Comparison of ENCODE assay signal across 8 cellular contexts in genomic region chr16:361872-362701, GRCh38. TPM values are rescaled to one million over a fixed set of nuclear protein-coding genes. Genes with fewer than 3 reads are reported as not detected.
DNase-seq lines count a peak whose midpoint lies in the region; ATAC-seq and TF ChIP-seq lines count a peak whose summit lies in the region.

No MANE protein-coding gene starts in this region.

- peak; percentile 75 for DNase-seq in DMS53 treated with DMSO at 0.1 percent for 48 hours (lab: John Stamatoyannopoulos, UW; ENCODE audit: unreplicated experiment)
- peak; percentile 89 for DNase-seq in NCI-H82 (lab: John Stamatoyannopoulos, UW)
- DNase-seq in activated CD8-positive, alpha-beta T cell treated with anti-CD3 and anti-CD28 coated beads for 36 hours, result peak; percentile 84
- DNase-seq in effector memory CD4-positive, alpha-beta T cell, result peak; percentile 40 to 58 (median 48)
- DNase-seq in mesendoderm, result peak; percentile 84
- peak; percentile 44 for DNase-seq in stimulated activated CD8-positive, alpha-beta memory T cell treated with anti-CD3 and anti-CD28 coated beads, Interleukin-4, amount 100 ng/mL, for 4 hours (ENCODE audit: low read depth in 2 of 2, low spot score in 1 of 2)

- no CpG with 5 or more reads among the region's 30 CpGs for WGBS in mesendoderm (ENCODE audit: extremely low coverage, insufficient coverage, low lambda C conversion rate)

- no peak overlapping the region for H3K4ac ChIP-seq in mesendoderm (ENCODE audit: low read depth, low read length)

- H2AK5ac ChIP-seq in mesendoderm (ENCODE audit: low read length), result no peak overlapping the region

- intact Hi-C loops in activated CD8-positive, alpha-beta T cell treated with anti-CD3 and anti-CD28 coated beads for 36 hours (cut with micrococcal nuclease), result no loop called here

- H3K4me1 ChIP-seq in effector memory CD4-positive, alpha-beta T cell (ENCODE audit: control insufficient read depth, insufficient read depth, low read length, poor library complexity, severe bottlenecking), result peaks cover 12% of the 10 kb centered on the region
- H3K4me1 ChIP-seq in mesendoderm (ENCODE audit: control insufficient read depth, low read depth, low read length), result no peaks in the 10 kb centered on the region

- H3K27ac ChIP-seq in effector memory CD4-positive, alpha-beta T cell (ENCODE audit: insufficient read depth, low read length, poor library complexity, severe bottlenecking), result no peak overlapping the region
- no peak overlapping the region for H3K27ac ChIP-seq in mesendoderm (ENCODE audit: low read depth, low read length)

- H4K8ac ChIP-seq in mesendoderm (ENCODE audit: low read depth, low read length), result no peak overlapping the region

- peak overlapping the region; percentile 42 for H3K56ac ChIP-seq in mesendoderm (ENCODE audit: low read length)

- no peak overlapping the region for H3K18ac ChIP-seq in mesendoderm (ENCODE audit: low read length)

- no peak overlapping the region for H3K9ac ChIP-seq in mesendoderm (ENCODE audit: low read length)

- POLR2A ChIA-PET in activated CD8-positive, alpha-beta T cell treated with anti-CD3 and anti-CD28 coated beads for 36 hours (lab: Charles Lee), result interaction anchor here (0.9 to 1.3 kb wide), 3 partner anchors 10 to 245 kb away, joined by 3 to 5 read pairs (median 3); partner anchors contain the start of gene AXIN1

- H3K4me2 ChIP-seq in mesendoderm (ENCODE audit: low read length), result no peak overlapping the region

- no peaks in the 10 kb centered on the region for H3K9me3 ChIP-seq in effector memory CD4-positive, alpha-beta T cell (ENCODE audit: control insufficient read depth, low read length)

- no peak overlapping the region for H3K27ac Mint-ChIP-seq in activated CD8-positive, alpha-beta T cell treated with anti-CD3 and anti-CD28 coated beads for 36 hours

- no peak overlapping the region for H3K4me3 Mint-ChIP-seq in activated CD8-positive, alpha-beta T cell treated with anti-CD3 and anti-CD28 coated beads for 36 hours

- H3K36me3 ChIP-seq in effector memory CD4-positive, alpha-beta T cell (ENCODE audit: control insufficient read depth, insufficient read depth, low read length), result peaks cover 7% of the 10 kb centered on the region
- no peaks in the 10 kb centered on the region for H3K36me3 ChIP-seq in mesendoderm (ENCODE audit: control insufficient read depth, insufficient read depth, low read length)

- no peaks in the 10 kb centered on the region for H3K27me3 Mint-ChIP-seq in activated CD8-positive, alpha-beta T cell treated with anti-CD3 and anti-CD28 coated beads for 36 hours

- H2BK120ac ChIP-seq in mesendoderm (ENCODE audit: low read depth, low read length), result no peak overlapping the region

- no peak overlapping the region for H2BK15ac ChIP-seq in mesendoderm (replicated peaks; ENCODE audit: low read depth)

- no peak overlapping the region for H2BK5ac ChIP-seq in mesendoderm (ENCODE audit: low read length)

- peak; percentile 86 for TF ChIP-seq CTCF in activated CD8-positive, alpha-beta T cell treated with anti-CD3 and anti-CD28 coated beads for 36 hours (IDR thresholded peaks at IDR 0.05)

- ATAC-seq in HG03175 (IDR thresholded peaks at IDR 0.05; ENCODE audit: unreplicated experiment) (peak; percentile 50), HG03354 (IDR thresholded peaks at IDR 0.05; ENCODE audit: poor library complexity, severe bottlenecking, unreplicated experiment) (no peak)
- peak; percentile 93 for ATAC-seq in activated CD8-positive, alpha-beta T cell treated with anti-CD3 and anti-CD28 coated beads for 36 hours

- peaks cover 6% of the 10 kb centered on the region for H3K4me1 Mint-ChIP-seq in activated CD8-positive, alpha-beta T cell treated with anti-CD3 and anti-CD28 coated beads for 36 hours (ENCODE audit: low read depth)

- no peaks in the 10 kb centered on the region for H3K9me3 Mint-ChIP-seq in activated CD8-positive, alpha-beta T cell treated with anti-CD3 and anti-CD28 coated beads for 36 hours

- no peaks in the 10 kb centered on the region for H3K79me2 ChIP-seq in mesendoderm (ENCODE audit: control insufficient read depth, insufficient read depth, low read length)

- no peak overlapping the region for H3K4me3 ChIP-seq in effector memory CD4-positive, alpha-beta T cell (ENCODE audit: insufficient read depth, low read depth, low read length, poor library complexity, severe bottlenecking)
- H3K4me3 ChIP-seq in mesendoderm (ENCODE audit: low read length), result no peak overlapping the region

- no peak overlapping the region for H3K23ac ChIP-seq in mesendoderm (ENCODE audit: low read length)

- H3K36me3 Mint-ChIP-seq in activated CD8-positive, alpha-beta T cell treated with anti-CD3 and anti-CD28 coated beads for 36 hours (ENCODE audit: low read depth), result peaks cover 2% of the 10 kb centered on the region

- H4K5ac ChIP-seq in mesendoderm (ENCODE audit: low read length), result no peak overlapping the region

- no peaks in the 10 kb centered on the region for H3K27me3 ChIP-seq in effector memory CD4-positive, alpha-beta T cell (replicated peaks; ENCODE audit: control insufficient read depth, insufficient read depth, low read length, poor library complexity, severe bottlenecking)
- H3K27me3 ChIP-seq in mesendoderm (ENCODE audit: insufficient read depth, low read length, poor library complexity), result no peaks in the 10 kb centered on the region

- CTCF ChIA-PET in activated CD8-positive, alpha-beta T cell treated with anti-CD3 and anti-CD28 coated beads for 36 hours (lab: Charles Lee), result interaction anchor here (0.5 to 2.4 kb wide), 28 partner anchors 9 to 296 kb away, joined by 3 to 20 read pairs (median 4); partner anchors contain the start of genes FAM234A, LUC7L and MRPL28

- H3K79me1 ChIP-seq in mesendoderm (ENCODE audit: low read length), result no peaks in the 10 kb centered on the region

RNA-seq across cellular contexts. Expression of gene MRPL28, which starts 8.3 kb away (rescaled TPM):
- total RNA-seq in activated CD8-positive, alpha-beta T cell treated with anti-CD3 and anti-CD28 coated beads for 36 hours, result 10 to 100 TPM; 95.0 to 98.2 TPM
- polyA plus RNA-seq in mesendoderm (2013, experiment 1 of 2), result 85.5 TPM
- polyA plus RNA-seq in mesendoderm (2013, experiment 2 of 2), result 86.9 TPM

RNA-seq across cellular contexts. Expression of gene AXIN1, which starts 9.6 kb away (rescaled TPM):
- 10 to 100 TPM; 24.1 to 24.9 TPM for total RNA-seq in activated CD8-positive, alpha-beta T cell treated with anti-CD3 and anti-CD28 coated beads for 36 hours
- 25.3 TPM for polyA plus RNA-seq in mesendoderm (2013, experiment 1 of 2)
- polyA plus RNA-seq in mesendoderm (2013, experiment 2 of 2), result 25.6 TPM

RNA-seq across cellular contexts. Expression of gene PGAP6, which starts 19.7 kb away (rescaled TPM):
- 10 to 100 TPM; 21.9 to 24.8 TPM for total RNA-seq in activated CD8-positive, alpha-beta T cell treated with anti-CD3 and anti-CD28 coated beads for 36 hours
- polyA plus RNA-seq in mesendoderm (2013, experiment 1 of 2), result 41.6 TPM
- polyA plus RNA-seq in mesendoderm (2013, experiment 2 of 2), result 46.4 TPM

RNA-seq across cellular contexts. Expression of gene NME4, which starts 34.9 kb away (rescaled TPM):
- 10 to 100 TPM; 22.9 to 24.2 TPM for total RNA-seq in activated CD8-positive, alpha-beta T cell treated with anti-CD3 and anti-CD28 coated beads for 36 hours
- 248 TPM for polyA plus RNA-seq in mesendoderm (2013, experiment 1 of 2)
- 246 TPM for polyA plus RNA-seq in mesendoderm (2013, experiment 2 of 2)

RNA-seq across cellular contexts. Expression of gene DECR2, which starts 39.6 kb away (rescaled TPM):
- 1 to 10 TPM; 9.7 to 10.0 TPM for total RNA-seq in activated CD8-positive, alpha-beta T cell treated with anti-CD3 and anti-CD28 coated beads for 36 hours
- 10.0 TPM for polyA plus RNA-seq in mesendoderm (2013, experiment 1 of 2)
- polyA plus RNA-seq in mesendoderm (2013, experiment 2 of 2), result 9.9 TPM
